35 cellular contexts compared by ENCODE assay signal in genomic region chr10:127411062-127411461, GRCh38.
"Had no signal": no experiment of that assay in that cellular context is flagged by ENCODE, and none has a peak within 500 bp of the region (broad histone marks: within the 10 kb centered on the region; RNA-seq: fewer than 3 reads in every experiment).

No MANE protein-coding gene starts in this region.

- H3K36me3 ChIP-seq: MG63 had no signal

- H3K9me3 ChIP-seq: MG63 had no signal

- H3K27me3 ChIP-seq: MG63 had no signal

- DNase-seq: Karpas-422, Kasumi-1, KBM-7, KG1, MG63, MM.1S, MV-4-11, NCI-H1048, NCI-H1092, NCI-H1092 treated with DMSO at 0.1 percent for 48 hours, NCI-H1105, NCI-H1105 treated with DMSO at 0.1 percent for 48 hours, NCI-H1417, NCI-H1417 treated with DMSO at 0.1 percent for 48 hours, NCI-H1436, NCI-H1436 treated with DMSO at 0.1 percent for 48 hours, NCI-H146, NCI-H1694, NCI-H1694 treated with DMSO at 0.1 percent for 48 hours, NCI-H187, NCI-H187 treated with DMSO at 0.1 percent for 48 hours, NCI-H1930, NCI-H2029, NCI-H2029 treated with DMSO at 0.1 percent for 48 hours, NCI-H2081, NCI-H2081 treated with DMSO at 0.1 percent for 48 hours, NCI-H2107, NCI-H2171, NCI-H2171 treated with DMSO at 0.1 percent for 48 hours, NCI-H2227 treated with DMSO at 0.1 percent for 48 hours, NCI-H226, NCI-H345, NCI-H446, NCI-H446 treated with DMSO at 0.1 percent for 48 hours had no signal

- H3K4me3 ChIP-seq: MG63 had no signal

- H3K27ac ChIP-seq: KMS-11 had no signal
